In genomic region chr5:30041831-30042385, GRCh38 we compare ENCODE assay signal across 19 cellular contexts.
DNase-seq lines count a peak whose midpoint lies in the region; ATAC-seq, FAIRE-seq and TF ChIP-seq lines count a peak whose summit lies in the region.
"Had no signal": no experiment of that assay in that cellular context is flagged by ENCODE, and none has a peak within 500 bp of the region (broad histone marks: within the 10 kb centered on the region; RNA-seq: fewer than 3 reads in every experiment).

No MANE protein-coding gene starts in this region.

- H3K4me3 Mint-ChIP-seq in CD8-positive, alpha-beta T cell = no peak overlapping the region
- no peak overlapping the region for H3K4me3 Mint-ChIP-seq in T-helper 17 cell
- H3K4me3 Mint-ChIP-seq: CD4-positive, CD25-positive, alpha-beta regulatory T cell had no signal

- H3K9me3 ChIP-seq in PC-3 (ENCODE audit: low read length) (no peaks in the 10 kb centered on the region), kidney (ENCODE audit: control insufficient read depth in 1 of 2, low read length in 2 of 2) (no peaks in the 10 kb centered on the region), upper lobe of left lung (no peaks in the 10 kb centered on the region), T-helper 17 cell (ENCODE audit: control insufficient read depth, low read length, poor library complexity, severe bottlenecking) (no peaks in the 10 kb centered on the region)
- no peaks in the 10 kb centered on the region for H3K9me3 ChIP-seq in CD8-positive, alpha-beta T cell (ENCODE audit: low read length)
- H3K9me3 ChIP-seq: MG63 had no signal

- no peak overlapping the region for H3K27ac Mint-ChIP-seq in CD8-positive, alpha-beta T cell
- H3K27ac Mint-ChIP-seq in T-helper 17 cell = no peak overlapping the region
- H3K27ac Mint-ChIP-seq: CD4-positive, CD25-positive, alpha-beta regulatory T cell had no signal

- peaks cover 4% of the 10 kb centered on the region for H3K9me3 Mint-ChIP-seq in CD8-positive, alpha-beta T cell

- H2AFZ ChIP-seq in PC-3 (ENCODE audit: low read length) = no peak overlapping the region

- no peaks in the 10 kb centered on the region for H3K36me3 Mint-ChIP-seq in CD8-positive, alpha-beta T cell
- H3K36me3 Mint-ChIP-seq in T-helper 17 cell (ENCODE audit: low read depth) = no peaks in the 10 kb centered on the region
- H3K36me3 Mint-ChIP-seq: CD4-positive, CD25-positive, alpha-beta regulatory T cell had no signal

- H3K27me3 ChIP-seq in PC-3 (ENCODE audit: low read length) = no peaks in the 10 kb centered on the region
- no peaks in the 10 kb centered on the region for H3K27me3 ChIP-seq in upper lobe of left lung
- H3K27me3 ChIP-seq in CD8-positive, alpha-beta T cell (ENCODE audit: insufficient read depth, low read length) = no peaks in the 10 kb centered on the region
- H3K27me3 ChIP-seq: MG63 had no signal

- H3K4me3 ChIP-seq in PC-3 (ENCODE audit: low read length) = no peak overlapping the region
- H3K4me3 ChIP-seq in kidney (ENCODE audit: low read length in 2 of 2) = no peak overlapping the region
- no peak overlapping the region for H3K4me3 ChIP-seq in upper lobe of left lung
- no peak overlapping the region for H3K4me3 ChIP-seq in CD8-positive, alpha-beta T cell (ENCODE audit: low read depth, low read length)
- H3K4me3 ChIP-seq: MG63 had no signal

- H3K4me1 ChIP-seq in PC-3 (ENCODE audit: insufficient read depth, low read length) = peaks cover 19% of the 10 kb centered on the region
- no peaks in the 10 kb centered on the region for H3K4me1 ChIP-seq in kidney (ENCODE audit: control insufficient read depth in 1 of 2, insufficient read depth in 1 of 2, low read depth in 1 of 2, low read length in 2 of 2)
- H3K4me1 ChIP-seq in upper lobe of left lung = no peaks in the 10 kb centered on the region
- H3K4me1 ChIP-seq in CD8-positive, alpha-beta T cell (ENCODE audit: insufficient read depth, low read length) = no peaks in the 10 kb centered on the region

- 80% methylated on average over 3 to 4 of the region's 7 CpGs for WGBS in upper lobe of left lung, 2 donors

- TF ChIP-seq EP300 in upper lobe of left lung (IDR thresholded peaks at IDR 0.05) = no peak

- H3K27ac ChIP-seq in PC-3 (ENCODE audit: low read length) = no peak overlapping the region
- H3K27ac ChIP-seq in kidney (ENCODE audit: low read depth in 2 of 2, low read length in 2 of 2) = no peak overlapping the region
- H3K27ac ChIP-seq in upper lobe of left lung = no peak overlapping the region
- H3K27ac ChIP-seq in CD8-positive, alpha-beta T cell (ENCODE audit: low read depth, low read length) = no peak overlapping the region

- TF ChIP-seq CTCF in PC-3 (conservative IDR thresholded peaks at IDR 0.05; ENCODE audit: low read depth, low read length) (no peak), kidney (IDR thresholded peaks at IDR 0.05; ENCODE audit: borderline replicate concordance, extremely low read depth, insufficient read depth) (no peak), upper lobe of left lung (IDR thresholded peaks at IDR 0.05) (no peak)
- TF ChIP-seq CTCF in CD8-positive, alpha-beta T cell (IDR thresholded peaks at IDR 0.05) = no peak

- H3K4me2 ChIP-seq in PC-3 (ENCODE audit: low read length) = peak overlapping the region; percentile 37; the same call in 1 of the 2 replicates

- CTCF ChIA-PET in PC-3 (lab: Charles Lee) = no interaction called here
- CTCF ChIA-PET in CD8-positive, alpha-beta T cell (lab: Charles Lee) = no interaction called here

- DNase-seq in DMS53 treated with DMSO at 0.1 percent for 48 hours (lab: John Stamatoyannopoulos, UW; ENCODE audit: unreplicated experiment) (peak; percentile 21), PC-3 (peak; percentile 76), kidney (peak; percentile 29), upper lobe of left lung (peak in 1 of 2 donors; percentile 32), T-helper 17 cell (no peak), GOT3 (lab: John Stamatoyannopoulos, UW) (no peak)
- DNase-seq in CD8-positive, alpha-beta T cell = no peak
- DNase-seq: CD4-positive, CD25-positive, alpha-beta regulatory T cell; COR-L47; DMS 273 treated with DMSO at 0.1 percent for 48 hours; Kasumi-1; MG63; NCI-H1417; NCI-H187 treated with DMSO at 0.1 percent for 48 hours; NCI-H510A; NCI-H748 treated with DMSO at 0.1 percent for 48 hours; SW 1271 had no signal

- no peak for TF ChIP-seq POLR2A in upper lobe of left lung (IDR thresholded peaks at IDR 0.05)

- H3K79me2 ChIP-seq in PC-3 (ENCODE audit: low read length) = no peaks in the 10 kb centered on the region

- no peaks in the 10 kb centered on the region for H3F3A ChIP-seq in PC-3 (ENCODE audit: low read length, unreplicated experiment)

- BruUV-seq in PC-3 (replicated peaks; lab: Mats Ljungman, UMichigan) = no TSS peak

- H3K9me2 ChIP-seq in PC-3 (replicated peaks; ENCODE audit: low read length) = no peaks in the 10 kb centered on the region

- H4K20me1 ChIP-seq in PC-3 (ENCODE audit: low read length) = no peaks in the 10 kb centered on the region

- no peak for FAIRE-seq in kidney (lab: Jason Lieb, UNC)
- FAIRE-seq: GM12891 had no signal

- H3K9ac ChIP-seq in PC-3 (ENCODE audit: low read length) (no peak overlapping the region), kidney (ENCODE audit: low read length in 2 of 2) (no peak overlapping the region)

- POLR2A ChIA-PET in PC-3 (lab: Charles Lee; ENCODE audit: unreplicated experiment) = no interaction called here
- POLR2A ChIA-PET in CD8-positive, alpha-beta T cell (lab: Charles Lee) = no interaction called here

- no peaks in the 10 kb centered on the region for H3K27me3 Mint-ChIP-seq in CD8-positive, alpha-beta T cell (ENCODE audit: low read depth)
- no peaks in the 10 kb centered on the region for H3K27me3 Mint-ChIP-seq in T-helper 17 cell
- H3K27me3 Mint-ChIP-seq: CD4-positive, CD25-positive, alpha-beta regulatory T cell had no signal

- intact Hi-C loops in PC-3 (cut with micrococcal nuclease) = loop anchor here (2.0 kb wide), 3 partner anchors 57 to 1145 kb away; no protein-coding TSS in a partner anchor
- intact Hi-C loops in kidney (cut with DNase I) = no loop called here
- intact Hi-C loops in CD8-positive, alpha-beta T cell (cut with DNase I, micrococcal nuclease) = no loop called here

- H3K4me1 Mint-ChIP-seq in CD8-positive, alpha-beta T cell (ENCODE audit: low read depth) = no peaks in the 10 kb centered on the region
- no peaks in the 10 kb centered on the region for H3K4me1 Mint-ChIP-seq in T-helper 17 cell
- H3K4me1 Mint-ChIP-seq: CD4-positive, CD25-positive, alpha-beta regulatory T cell had no signal

- no peaks in the 10 kb centered on the region for H3K36me3 ChIP-seq in PC-3 (ENCODE audit: low read depth, low read length)
- H3K36me3 ChIP-seq in kidney (ENCODE audit: control insufficient read depth in 1 of 2, insufficient read depth in 2 of 2, low read length in 2 of 2) = no peaks in the 10 kb centered on the region
- H3K36me3 ChIP-seq in upper lobe of left lung = no peaks in the 10 kb centered on the region
- no peaks in the 10 kb centered on the region for H3K36me3 ChIP-seq in CD8-positive, alpha-beta T cell (ENCODE audit: insufficient read depth, low read length)
- H3K36me3 ChIP-seq: MG63 had no signal

- ATAC-seq in PC-3 (peak; percentile 60), upper lobe of left lung (ENCODE audit: low FRiP score in 2 of 2) (peak; percentile 23 to 37), T-helper 17 cell (no peak)
- ATAC-seq in CD8-positive, alpha-beta T cell = no peak
- ATAC-seq: Right ventricle myocardium inferior had no signal

Comparison
In these comparisons a context has a peak if more than half of its experiments do, and no peak if none do; other contexts are left out.
1. DNase-seq: peak in DMS53 treated with DMSO at 0.1 percent for 48 hours (single experiment), PC-3 (single experiment) and kidney (single experiment); none in CD8-positive, alpha-beta T cell (0 of 7), T-helper 17 cell (0 of 3) and GOT3 (single experiment).
2. ATAC-seq: peak in PC-3 (single experiment) and upper lobe of left lung (2 of 2); none in CD8-positive, alpha-beta T cell (single experiment) and T-helper 17 cell (single experiment).